22 cellular contexts compared by ENCODE assay signal in genomic region chr3:42717311-42717710, GRCh38. TPM values are rescaled to one million over a fixed set of nuclear protein-coding genes. Genes with fewer than 3 reads are reported as not detected.
DNase-seq lines count a peak whose midpoint lies in the region; ATAC-seq and TF ChIP-seq lines count a peak whose summit lies in the region.
"Had no signal": no experiment of that assay in that cellular context is flagged by ENCODE, and none has a peak within 500 bp of the region (broad histone marks: within the 10 kb centered on the region; RNA-seq: fewer than 3 reads in every experiment).

No MANE protein-coding gene starts in this region.

- no peak overlapping the region for H3K4me3 Mint-ChIP-seq in T-helper 17 cell
- H3K4me3 Mint-ChIP-seq: CD4-positive, alpha-beta T cell had no signal

- H3K9me3 ChIP-seq in right atrium auricular region = no peaks in the 10 kb centered on the region
- no peaks in the 10 kb centered on the region for H3K9me3 ChIP-seq in T-helper 17 cell (ENCODE audit: control insufficient read depth, low read length, poor library complexity, severe bottlenecking)
- H3K9me3 ChIP-seq: A549, MG63, SJSA1 had no signal

- in situ Hi-C loops in brain microvascular endothelial cell (cut with HindIII; ENCODE audit: low pct_ligation_motif_present, low sequenced_read_pairs) = no loop called here

- H3K27ac ChIP-seq in right atrium auricular region = peak overlapping the region; percentile 82 to 86
- H3K27ac ChIP-seq in brain microvascular endothelial cell = no peak overlapping the region
- H3K27ac ChIP-seq: A549, SJSA1 had no signal

- H3K36me3 ChIP-seq in right atrium auricular region (no peaks in the 10 kb centered on the region), brain microvascular endothelial cell (replicated peaks) (no peaks in the 10 kb centered on the region)
- H3K36me3 ChIP-seq: MG63, SJSA1 had no signal

- TF ChIP-seq CTCF in right atrium auricular region (IDR thresholded peaks at IDR 0.05) = no peak
- no peak for TF ChIP-seq CTCF in brain microvascular endothelial cell (IDR thresholded peaks at IDR 0.05; ENCODE audit: low read depth, low read length, missing control alignments)

- no peaks in the 10 kb centered on the region for H3K4me1 ChIP-seq in right atrium auricular region
- H3K4me1 ChIP-seq: A549, SJSA1 had no signal

- intact Hi-C loops in left ventricle myocardium superior (cut with micrococcal nuclease) = no loop called here

- DNase-seq in right atrium auricular region (ENCODE audit: low spot score) = no peak
- DNase-seq in left ventricle myocardium superior = no peak
- DNase-seq in MV-4-11 (lab: John Stamatoyannopoulos, UW) = peak; percentile 79
- no peak for DNase-seq in T-helper 17 cell
- DNase-seq in NCI-H526 (lab: John Stamatoyannopoulos, UW) = no peak
- no peak for DNase-seq in brain microvascular endothelial cell
- no peak for DNase-seq in AG20443 (ENCODE audit: low spot score)
- DNase-seq: CD4-positive, alpha-beta T cell; COR-L47; DMS79 treated with DMSO at 0.1 percent for 48 hours; H7; MG63; NCI-H1105 treated with DMSO at 0.1 percent for 48 hours; NCI-H1694 treated with DMSO at 0.1 percent for 48 hours; NCI-H2081 treated with DMSO at 0.1 percent for 48 hours; NCI-H2171 treated with DMSO at 0.1 percent for 48 hours; NCI-H524 treated with DMSO at 0.1 percent for 48 hours had no signal

- peaks cover 2% of the 10 kb centered on the region for H3K4me1 Mint-ChIP-seq in T-helper 17 cell

- no peaks in the 10 kb centered on the region for H3K36me3 Mint-ChIP-seq in T-helper 17 cell (ENCODE audit: low read depth)

- peaks cover 11% of the 10 kb centered on the region for H3K27me3 Mint-ChIP-seq in T-helper 17 cell

- H3K4me3 ChIP-seq in right atrium auricular region = no peak overlapping the region
- no peak overlapping the region for H3K4me3 ChIP-seq in brain microvascular endothelial cell (ENCODE audit: low read depth, low read length)
- H3K4me3 ChIP-seq: A549, K562, MG63, SJSA1 had no signal

- H3K27ac Mint-ChIP-seq in T-helper 17 cell = peak overlapping the region; percentile 14
- H3K27ac Mint-ChIP-seq: CD4-positive, alpha-beta T cell had no signal

- no peak for ATAC-seq in left ventricle myocardium superior
- no peak for ATAC-seq in T-helper 17 cell
- ATAC-seq: A549, K562, Panc1 had no signal

- H3K27me3 ChIP-seq in right atrium auricular region = no peaks in the 10 kb centered on the region
- H3K27me3 ChIP-seq in brain microvascular endothelial cell (replicated peaks) = peaks cover 7% of the 10 kb centered on the region
- H3K27me3 ChIP-seq: MG63, SJSA1 had no signal

RNA-seq across cellular contexts. Expression of gene HHATL, which starts 14.7 kb away (rescaled TPM):
- total RNA-seq in right atrium auricular region (100 to 1,000 TPM; 444 to 908 TPM), left ventricle myocardium superior (463 TPM), T-helper 17 cell (not detected)
- total RNA-seq: CD4-positive, alpha-beta T cell; H7; K562; LHCN-M2; SJSA1 had no signal

RNA-seq across cellular contexts. Expression of gene KLHL40, which starts 32.0 kb away (rescaled TPM):
- total RNA-seq in right atrium auricular region (under 1 TPM; 0.15 to 0.63 TPM), left ventricle myocardium superior (0.12 TPM), T-helper 17 cell (not detected)
- total RNA-seq: CD4-positive, alpha-beta T cell; H7; K562; SJSA1 had no signal

RNA-seq across cellular contexts. Expression of gene CCDC13, which starts 55.7 kb away (rescaled TPM):
- total RNA-seq in right atrium auricular region (under 1 TPM in 1 of 2 donors, not detected in 1; 0.35 TPM), left ventricle myocardium superior (0.17 TPM), T-helper 17 cell (under 1 TPM in 1 of 2 donors, not detected in 1; 0.94 TPM)

Comparison
In these comparisons a context has a peak if more than half of its experiments do, and no peak if none do; other contexts are left out.
1. RNA of gene HHATL, which starts 14.7 kb away (total RNA-seq): 444 to 908 TPM in right atrium auricular region and 463 TPM in left ventricle myocardium superior (single experiment); not detected in T-helper 17 cell; every median in the first group is over 100 times any median in the second.